8 cellular contexts compared by ENCODE assay signal in the genomic region with DNA sequence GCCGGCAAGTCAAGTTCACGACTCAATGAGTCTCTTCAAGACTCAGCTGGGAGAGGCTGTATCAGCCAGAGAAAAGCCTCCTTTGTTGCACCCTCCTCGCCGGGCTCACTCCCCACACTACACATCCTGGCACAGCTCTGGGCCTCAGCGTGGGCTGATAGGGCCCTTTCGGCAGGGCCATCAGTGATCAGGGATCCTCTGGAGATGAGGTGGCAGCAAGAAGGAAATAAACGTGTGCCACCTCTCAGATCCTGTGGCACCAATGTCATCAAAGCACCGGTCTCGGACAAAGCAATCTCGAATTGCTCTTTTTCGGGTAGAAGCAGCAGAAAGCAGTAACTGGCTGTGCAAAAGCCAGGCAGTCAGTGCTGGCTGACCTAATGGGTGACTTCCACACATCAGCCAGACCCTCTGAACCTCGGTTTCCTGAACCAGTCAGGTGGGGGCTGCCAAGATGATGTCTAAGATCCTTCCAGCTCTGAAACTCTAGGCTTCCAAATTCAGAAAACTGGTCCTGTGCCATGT. TPM values are rescaled to one million over a fixed set of nuclear protein-coding genes. Genes with fewer than 3 reads are reported as not detected.
DNase-seq lines count a peak whose midpoint lies in the region; ATAC-seq lines count a peak whose summit lies in the region.

No MANE protein-coding gene starts in this region.

- ATAC-seq in aorta (ENCODE audit: low FRiP score) (no peak), HG03025 (IDR thresholded peaks at IDR 0.05; ENCODE audit: low FRiP score, unreplicated experiment) (no peak)

- WGBS in aorta, 2 donors = 2 to 3% methylated on average over 12 of the region's 12 CpGs

- H3K27me3 ChIP-seq in muscle layer of duodenum (ENCODE audit: low read depth, low read length) (no peaks in the 10 kb centered on the region), aorta (ENCODE audit: control insufficient read depth in 1 of 2, insufficient read depth in 2 of 2, low read length in 1 of 2) (peaks cover 0 to 2% of the 10 kb centered on the region in 2 donors)

- H3K27ac ChIP-seq in caudate nucleus (ENCODE audit: low read depth, low read length) (peak overlapping the region; percentile 87), muscle layer of duodenum (ENCODE audit: low read length) (peak overlapping the region; percentile 78), aorta (ENCODE audit: low read depth in 1 of 2, low read length in 2 of 2) (peak overlapping the region; percentile 1 to 74)

- H3K4me3 ChIP-seq in muscle layer of duodenum (ENCODE audit: low read depth in 1 of 2, low read length in 2 of 2) (peak overlapping the region; percentile 97), aorta (ENCODE audit: low read length in 2 of 2) (peak overlapping the region; percentile 8 to 50)

- H3K9me3 ChIP-seq in muscle layer of duodenum (ENCODE audit: control insufficient read depth in 1 of 2, low read length in 2 of 2) = no peaks in the 10 kb centered on the region
- H3K9me3 ChIP-seq in aorta (ENCODE audit: control insufficient read depth, low read length) = no peaks in the 10 kb centered on the region

- H3K4me1 ChIP-seq in muscle layer of duodenum (ENCODE audit: control insufficient read depth in 1 of 2, insufficient read depth in 2 of 2, low read length in 2 of 2) (peaks cover 22 to 76% of the 10 kb centered on the region in 2 donors), aorta (ENCODE audit: control insufficient read depth in 1 of 2, insufficient read depth in 2 of 2, low read length in 2 of 2) (peaks cover 0 to 2% of the 10 kb centered on the region in 2 donors)

- peak; percentile 53 to 66 for DNase-seq in stimulated activated CD4-positive, alpha-beta T cell treated with anti-CD3 and anti-CD28 coated beads, Interleukin-2, amount 100 ng/mL, for 24 hours
- DNase-seq in stimulated activated CD4-positive, alpha-beta T cell treated with anti-CD3 and anti-CD28 coated beads, Interleukin-4, amount 100 ng/mL, for 1 hour = no peak
- DNase-seq in caudate nucleus (lab: John Stamatoyannopoulos, UW) (peak in 32 of 61 donors; percentile 11 to 66 (median 34)), aorta (peak in 1 of 2 donors; percentile 71), inferior parietal cortex (ENCODE audit: extremely low spot score) (no peak), T-helper 9 cell (no peak)

- intact Hi-C loops in aorta (cut with DNase I) = no loop called here

- H3K36me3 ChIP-seq in muscle layer of duodenum (ENCODE audit: control insufficient read depth in 1 of 2, insufficient read depth in 2 of 2, low read length in 2 of 2) (peaks cover 18 to 22% of the 10 kb centered on the region in 2 donors), aorta (ENCODE audit: control insufficient read depth in 1 of 2, insufficient read depth in 2 of 2, low read length in 1 of 2) (peaks cover 0 to 7% of the 10 kb centered on the region in 2 donors)

RNA-seq across cellular contexts. Expression of a gene that starts 2.1 kb away (rescaled TPM):
- total RNA-seq in aorta = 100 to 1,000 TPM in 1 of 2 donors, 10 to 100 TPM in 1; 61.8 to 122 TPM
- 10 to 100 TPM; 14.4 to 28.8 TPM for polyA plus RNA-seq in aorta

RNA-seq across cellular contexts. Expression of a gene that starts 31.8 kb away (rescaled TPM):
- total RNA-seq in aorta = 1 to 10 TPM in 1 of 2 donors, under 1 TPM in 1; 0.29 to 1.2 TPM
- 1 to 10 TPM in 1 of 2 donors, under 1 TPM in 1; 0.56 to 6.0 TPM for polyA plus RNA-seq in aorta

RNA-seq across cellular contexts. Expression of a gene that starts 40.7 kb away (rescaled TPM):
- total RNA-seq in aorta = 10 to 100 TPM; 19.6 to 20.6 TPM
- 10 to 100 TPM in 1 of 2 donors, 1 to 10 TPM in 1; 7.0 to 34.9 TPM for polyA plus RNA-seq in aorta

RNA-seq across cellular contexts. Expression of a gene that starts 48.2 kb away (rescaled TPM):
- 10 to 100 TPM; 32.7 to 36.8 TPM for total RNA-seq in aorta
- 10 to 100 TPM in 1 of 2 donors, 1 to 10 TPM in 1; 9.5 to 28.6 TPM for polyA plus RNA-seq in aorta

RNA-seq across cellular contexts. Expression of a gene that starts 59.4 kb away (rescaled TPM):
- not detected for total RNA-seq in aorta
- polyA plus RNA-seq in aorta = under 1 TPM in 1 of 2 donors, not detected in 1; 0.43 TPM

Comparison
In these comparisons a context has a peak if more than half of its experiments do, and no peak if none do; other contexts are left out.
1. DNase-seq: peak in stimulated activated CD4-positive, alpha-beta T cell treated with anti-CD3 and anti-CD28 coated beads, Interleukin-2, amount 100 ng/mL, for 24 hours (2 of 2) and caudate nucleus (32 of 61); none in stimulated activated CD4-positive, alpha-beta T cell treated with anti-CD3 and anti-CD28 coated beads, Interleukin-4, amount 100 ng/mL, for 1 hour (single experiment), inferior parietal cortex (single experiment) and T-helper 9 cell (single experiment).
2. Peak in every context shown above with its lines, with median percentiles within 50 percentile points of each other: H3K27ac ChIP-seq.